In the genomic region with DNA sequence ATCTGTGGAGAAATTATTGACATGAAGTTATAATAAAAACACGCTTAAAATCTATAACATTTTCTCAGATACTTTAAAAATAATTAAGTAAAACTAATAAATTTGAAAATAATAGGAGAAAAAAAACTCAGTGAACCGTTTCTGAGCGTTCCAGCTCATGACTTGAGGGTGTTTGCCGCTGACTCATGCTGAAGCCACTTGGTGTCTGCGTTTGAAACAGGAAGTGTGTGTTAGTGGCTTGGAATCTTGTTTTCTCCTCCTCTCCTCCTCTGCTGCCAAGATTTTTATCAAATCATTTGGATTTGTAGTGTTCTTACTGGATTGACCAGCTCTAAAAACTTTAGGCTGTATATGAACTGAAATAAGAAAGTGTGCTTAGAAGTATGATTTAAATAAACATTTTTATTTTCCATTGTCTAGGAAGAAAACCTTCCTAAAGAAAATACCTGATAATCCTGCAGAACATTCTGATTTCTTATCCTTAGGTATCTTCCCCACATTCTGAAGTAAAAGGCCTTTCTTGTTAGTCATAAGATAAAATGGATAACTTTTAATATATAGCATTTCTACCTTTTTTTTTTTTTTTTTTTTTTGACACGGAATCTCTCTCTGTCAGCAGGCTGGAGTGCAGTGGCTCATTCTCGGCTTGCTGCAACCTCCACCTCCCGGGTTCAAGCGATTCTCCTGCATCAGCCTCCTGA, we compare ENCODE assay signal across 8 cellular contexts. TPM values are rescaled to one million over a fixed set of nuclear protein-coding genes. Genes with fewer than 3 reads are reported as not detected.
DNase-seq lines count a peak whose midpoint lies in the region; ATAC-seq, FAIRE-seq and TF ChIP-seq lines count a peak whose summit lies in the region.

No MANE protein-coding gene starts in this region.

- peaks cover 71% of the 10 kb centered on the region for H3K79me2 ChIP-seq in mesendoderm (ENCODE audit: control insufficient read depth, insufficient read depth, low read length)

- no peak overlapping the region for H2AK5ac ChIP-seq in mesendoderm (ENCODE audit: low read length)

- no peak overlapping the region for H2BK120ac ChIP-seq in mesendoderm (ENCODE audit: low read depth, low read length)

- DNase-seq in BE2C (peak; percentile 59), HTR-8/SVneo (ENCODE audit: insufficient read length, low spot score) (peak; percentile 81), SKM-1 treated with dmso at 0.1 percent for 144 hours (lab: John Stamatoyannopoulos, UW; ENCODE audit: unreplicated experiment) (peak; percentile 61), mesendoderm (peak; percentile 93), aorta (peak in 1 of 2 donors; percentile 79)

- H2BK5ac ChIP-seq in mesendoderm (ENCODE audit: low read length) = no peak overlapping the region

- H3K9ac ChIP-seq in endocrine pancreas (ENCODE audit: control insufficient read depth, insufficient read depth, low read length) = no peak overlapping the region
- no peak overlapping the region for H3K9ac ChIP-seq in mesendoderm (ENCODE audit: low read length)

- H3K4me2 ChIP-seq in mesendoderm (ENCODE audit: low read length) = no peak overlapping the region

- H3K23ac ChIP-seq in mesendoderm (ENCODE audit: low read length) = no peak overlapping the region

- no peak overlapping the region for H3K27ac ChIP-seq in mesendoderm (ENCODE audit: low read depth, low read length)
- H3K27ac ChIP-seq in aorta (ENCODE audit: low read depth in 1 of 2, low read length in 2 of 2) = no peak overlapping the region

- H3K36me3 ChIP-seq in BE2C (peaks cover 19% of the 10 kb centered on the region; the same call in 1 of the 2 replicates), endocrine pancreas (ENCODE audit: control insufficient read depth, insufficient read depth, low read length) (no peaks in the 10 kb centered on the region), mesendoderm (ENCODE audit: control insufficient read depth, insufficient read depth, low read length) (no peaks in the 10 kb centered on the region), aorta (ENCODE audit: control insufficient read depth in 1 of 2, insufficient read depth in 2 of 2, low read length in 1 of 2) (no peaks in the 10 kb centered on the region)

- WGBS in mesendoderm (ENCODE audit: extremely low coverage, insufficient coverage, low lambda C conversion rate) = no CpG with 5 or more reads among the region's 9 CpGs
- 24 to 27% methylated on average over 9 of the region's 9 CpGs for WGBS in aorta, 2 donors

- no peak overlapping the region for H2BK15ac ChIP-seq in mesendoderm (replicated peaks; ENCODE audit: low read depth)

- no peak overlapping the region for H3K4ac ChIP-seq in mesendoderm (ENCODE audit: low read depth, low read length)

- ATAC-seq in GM18502 (IDR thresholded peaks at IDR 0.05; ENCODE audit: poor library complexity, unreplicated experiment) (peak; percentile 57), aorta (ENCODE audit: low FRiP score) (peak; percentile 88), HG03565 (IDR thresholded peaks at IDR 0.05; ENCODE audit: unreplicated experiment) (no peak)

- no peak overlapping the region for H3K18ac ChIP-seq in mesendoderm (ENCODE audit: low read length)

- no peak for TF ChIP-seq CTCF in BE2C (IDR thresholded peaks at IDR 0.05; ENCODE audit: low read depth, low read length)

- no peaks in the 10 kb centered on the region for H3K9me3 ChIP-seq in BE2C
- no peaks in the 10 kb centered on the region for H3K9me3 ChIP-seq in endocrine pancreas (ENCODE audit: control insufficient read depth, low read length)
- H3K9me3 ChIP-seq in aorta (ENCODE audit: control insufficient read depth, low read length) = no peaks in the 10 kb centered on the region

- intact Hi-C loops in aorta (cut with DNase I) = no loop called here

- H3K4me1 ChIP-seq in BE2C (peaks cover 37% of the 10 kb centered on the region), endocrine pancreas (ENCODE audit: control insufficient read depth, insufficient read depth, low read length) (peaks cover 30% of the 10 kb centered on the region), mesendoderm (ENCODE audit: control insufficient read depth, low read depth, low read length) (peaks cover 15% of the 10 kb centered on the region), aorta (ENCODE audit: control insufficient read depth in 1 of 2, insufficient read depth in 2 of 2, low read length in 2 of 2) (peaks cover 0 to 1% of the 10 kb centered on the region in 2 donors)

- peaks cover 9% of the 10 kb centered on the region for H3K79me1 ChIP-seq in mesendoderm (ENCODE audit: low read length)

- H3K4me3 ChIP-seq in BE2C (ENCODE audit: low read depth, low read length) (peak overlapping the region; percentile 8), endocrine pancreas (ENCODE audit: control insufficient read depth, insufficient read depth, low read length) (peak overlapping the region; percentile 47), mesendoderm (ENCODE audit: low read length) (no peak overlapping the region), aorta (ENCODE audit: low read length in 2 of 2) (no peak overlapping the region)

- H4K8ac ChIP-seq in mesendoderm (ENCODE audit: low read depth, low read length) = no peak overlapping the region

- no peak for FAIRE-seq in HTR-8/SVneo (lab: Jason Lieb, UNC)

- no peak overlapping the region for H3K56ac ChIP-seq in mesendoderm (ENCODE audit: low read length)

- H3K27me3 ChIP-seq in BE2C = no peaks in the 10 kb centered on the region
- H3K27me3 ChIP-seq in endocrine pancreas (ENCODE audit: control insufficient read depth, insufficient read depth, low read length) = no peaks in the 10 kb centered on the region
- no peaks in the 10 kb centered on the region for H3K27me3 ChIP-seq in mesendoderm (ENCODE audit: insufficient read depth, low read length, poor library complexity)
- no peaks in the 10 kb centered on the region for H3K27me3 ChIP-seq in aorta (ENCODE audit: control insufficient read depth in 1 of 2, insufficient read depth in 2 of 2, low read length in 1 of 2)

- H4K5ac ChIP-seq in mesendoderm (ENCODE audit: low read length) = no peak overlapping the region

RNA-seq across cellular contexts. Expression of a gene that starts 30.8 kb away (rescaled TPM):
- 184 TPM for polyA plus RNA-seq in BE2C (2012; ENCODE audit: insufficient read depth, insufficient read length, low read depth)
- 157 TPM for polyA plus RNA-seq in mesendoderm (2013, experiment 1 of 2)
- 159 TPM for polyA plus RNA-seq in mesendoderm (2013, experiment 2 of 2)
- total RNA-seq in aorta = 10 to 100 TPM; 53.4 to 59.4 TPM
- 10 to 100 TPM; 14.0 to 26.8 TPM for polyA plus RNA-seq in aorta

Comparison
In these comparisons a context has a peak if more than half of its experiments do, and no peak if none do; other contexts are left out.
1. H3K4me3 ChIP-seq: peak in BE2C (single experiment) and endocrine pancreas (single experiment); none in mesendoderm (single experiment) and aorta (0 of 2).